ENCODE assay signal across 8 cellular contexts in genomic region chr1:94883688-94884087, GRCh38. TPM values are rescaled to one million over a fixed set of nuclear protein-coding genes. Genes with fewer than 3 reads are reported as not detected.
DNase-seq lines count a peak whose midpoint lies in the region; ATAC-seq and TF ChIP-seq lines count a peak whose summit lies in the region.

No MANE protein-coding gene starts in this region.

- no peak overlapping the region for H3K27ac ChIP-seq in BLaER1
- H3K27ac ChIP-seq in left lung, result peak overlapping the region; percentile 10 to 76
- peak overlapping the region; percentile 84 for H3K27ac ChIP-seq in vagina

- TF ChIP-seq CTCF in astrocyte of the cerebellum (IDR thresholded peaks at IDR 0.05; ENCODE audit: low read depth, low read length, missing control alignments), result no peak
- TF ChIP-seq CTCF in left lung (IDR thresholded peaks at IDR 0.05), result no peak
- no peak for TF ChIP-seq CTCF in vagina (IDR thresholded peaks at IDR 0.05)

- H3K9me3 ChIP-seq in BLaER1 (no peaks in the 10 kb centered on the region), left lung (no peaks in the 10 kb centered on the region), vagina (no peaks in the 10 kb centered on the region)

- peak overlapping the region; percentile 49 for H3K4me2 ChIP-seq in BLaER1

- no peak overlapping the region for H3K4me3 ChIP-seq in BLaER1
- H3K4me3 ChIP-seq in astrocyte of the cerebellum (ENCODE audit: low read depth, low read length), result no peak overlapping the region
- H3K4me3 ChIP-seq in left lung, result no peak overlapping the region
- H3K4me3 ChIP-seq in vagina, result no peak overlapping the region

- DNase-seq in astrocyte of the cerebellum (ENCODE audit: low read depth), result peak; percentile 77
- no peak for DNase-seq in left lung
- DNase-seq in vagina (ENCODE audit: extremely low spot score in 2 of 2), result no peak
- no peak for DNase-seq in retina
- no peak for DNase-seq in 8988T

- H3K27me3 ChIP-seq in BLaER1 (no peaks in the 10 kb centered on the region), left lung (no peaks in the 10 kb centered on the region), vagina (no peaks in the 10 kb centered on the region)

- intact Hi-C loops in left lung (cut with DNase I) (no loop called here), vagina (cut with DNase I) (no loop called here)

- TF ChIP-seq POLR2A in vagina (IDR thresholded peaks at IDR 0.05), result no peak

- H3K9ac ChIP-seq in BLaER1, result peak overlapping the region; percentile 35; the same call in 1 of the 2 replicates

- in situ Hi-C loops in astrocyte of the cerebellum (cut with HindIII; ENCODE audit: low sequenced_read_pairs), result no loop called here

- no peaks in the 10 kb centered on the region for H3K36me3 ChIP-seq in BLaER1
- no peaks in the 10 kb centered on the region for H3K36me3 ChIP-seq in left lung
- no peaks in the 10 kb centered on the region for H3K36me3 ChIP-seq in vagina

- H3K4me1 ChIP-seq in BLaER1 (peaks cover 13% of the 10 kb centered on the region), left lung (peaks cover 11 to 15% of the 10 kb centered on the region in 2 donors), vagina (peaks cover 14% of the 10 kb centered on the region)

- H4K20me1 ChIP-seq in BLaER1, result no peaks in the 10 kb centered on the region

- peak; percentile 61 for ATAC-seq in HG03520 (IDR thresholded peaks at IDR 0.05; ENCODE audit: unreplicated experiment)
- ATAC-seq in left lung, result peak; percentile 76
- no peak for ATAC-seq in GM21529 (IDR thresholded peaks at IDR 0.05; ENCODE audit: unreplicated experiment)

RNA-seq across cellular contexts. Expression of gene CNN3, which starts 43.2 kb away (rescaled TPM):
- total RNA-seq in left lung (100 to 1,000 TPM; 239 to 290 TPM), vagina (250 TPM)
